11 cellular contexts compared by ENCODE assay signal in the genomic region with DNA sequence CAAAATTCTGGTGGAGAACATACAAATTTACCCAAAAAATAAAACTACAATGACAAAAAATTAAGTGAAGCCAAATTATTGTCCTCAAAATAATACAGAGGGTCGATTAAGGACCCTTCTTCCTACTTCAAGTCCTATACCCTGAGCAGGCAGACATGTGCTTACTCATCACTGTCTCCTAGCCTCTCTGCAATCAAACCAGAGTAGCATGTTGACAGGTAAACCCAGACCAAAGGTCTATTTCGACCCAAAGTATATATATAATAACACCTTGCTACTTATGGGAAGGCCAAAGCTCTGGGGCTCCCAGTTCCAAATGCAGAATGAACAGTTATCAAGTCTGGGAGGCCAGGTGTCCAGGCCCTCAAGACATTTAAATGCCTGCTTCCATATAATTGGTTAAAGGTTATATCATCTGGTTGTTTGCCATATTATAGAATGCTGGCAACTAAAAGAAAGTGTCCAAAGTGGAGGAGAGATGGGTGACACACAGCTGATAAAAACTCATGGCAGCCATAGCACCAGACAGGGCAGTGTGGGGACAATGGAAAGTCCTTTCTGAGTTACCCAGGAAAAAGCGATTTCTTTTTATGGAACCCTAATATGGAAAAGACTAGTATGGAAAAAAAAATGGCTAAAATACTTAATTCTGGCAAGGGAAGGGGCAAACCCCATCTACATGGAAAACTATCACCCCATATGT. TPM values are rescaled to one million over a fixed set of nuclear protein-coding genes. Genes with fewer than 3 reads are reported as not detected.
DNase-seq lines count a peak whose midpoint lies in the region; ATAC-seq and TF ChIP-seq lines count a peak whose summit lies in the region.
"Had no signal": no experiment of that assay in that cellular context is flagged by ENCODE, and none has a peak within 500 bp of the region (broad histone marks: within the 10 kb centered on the region; RNA-seq: fewer than 3 reads in every experiment).

No MANE protein-coding gene starts in this region.

- H3K27me3 ChIP-seq in ACC112 (ENCODE audit: insufficient read depth, low read length) (no peaks in the 10 kb centered on the region), KMS-11 (ENCODE audit: insufficient read depth, low read depth) (no peaks in the 10 kb centered on the region), left lung (no peaks in the 10 kb centered on the region)
- H3K27me3 ChIP-seq: vagina had no signal

- H4K20me1 ChIP-seq in KMS-11 (ENCODE audit: insufficient read depth): peaks cover 11% of the 10 kb centered on the region

- TF ChIP-seq CTCF in KMS-11 (conservative IDR thresholded peaks at IDR 0.05; ENCODE audit: low read depth, low read length) (no peak), left lung (IDR thresholded peaks at IDR 0.05) (no peak)

- H3K36me3 ChIP-seq in ACC112 (ENCODE audit: insufficient read depth, low read length): peaks cover 30% of the 10 kb centered on the region
- H3K36me3 ChIP-seq in KMS-11 (ENCODE audit: insufficient read depth): no peaks in the 10 kb centered on the region; the same call in 1 of the 2 replicates
- H3K36me3 ChIP-seq in left lung: peaks cover 0 to 33% of the 10 kb centered on the region in 2 donors

- H3K4me3 ChIP-seq in ACC112 (ENCODE audit: low read depth, low read length) (no peak overlapping the region), KMS-11 (IDR thresholded peaks at IDR 0.05; ENCODE audit: insufficient read depth, low read depth, low read length) (no peak overlapping the region), left lung (no peak overlapping the region)
- H3K4me3 ChIP-seq: vagina had no signal

- no peak overlapping the region for H2AFZ ChIP-seq in ACC112 (ENCODE audit: low read length, unreplicated experiment)
- H2AFZ ChIP-seq in KMS-11 (ENCODE audit: low read depth): no peak overlapping the region

- DNase-seq in left lung (no peak), A172 (ENCODE audit: low spot score) (no peak), GF-D8 (lab: John Stamatoyannopoulos, UW) (no peak), NCI-H1417 treated with DMSO at 0.1 percent for 48 hours (lab: John Stamatoyannopoulos, UW) (no peak), NCI-H1436 treated with DMSO at 0.1 percent for 48 hours (lab: John Stamatoyannopoulos, UW) (no peak)
- DNase-seq: foreskin melanocyte, NCI-H510A treated with DMSO at 0.1 percent for 48 hours had no signal

- H3K79me2 ChIP-seq in ACC112 (ENCODE audit: control insufficient read depth, insufficient read depth, low read length, unreplicated experiment) (peaks cover 76% of the 10 kb centered on the region), KMS-11 (ENCODE audit: insufficient read depth, low read depth) (peaks cover 48% of the 10 kb centered on the region)

- H3K9me3 ChIP-seq in left lung: no peaks in the 10 kb centered on the region
- H3K9me3 ChIP-seq: vagina had no signal

- no peak overlapping the region for H3K9ac ChIP-seq in KMS-11

- peak overlapping the region; percentile 51 for H3K27ac ChIP-seq in ACC112 (ENCODE audit: low read depth, low read length)
- H3K27ac ChIP-seq in KMS-11: 0 out of 2 replicates have a peak overlapping the region, but pooled peaks have one; percentile 5
- H3K27ac ChIP-seq in left lung: peak overlapping the region; percentile 10 to 81
- H3K27ac ChIP-seq: vagina had no signal

- peak overlapping the region; percentile 3; the same call in 1 of the 2 replicates for H3K4me2 ChIP-seq in KMS-11

- peaks cover 44% of the 10 kb centered on the region for H3K4me1 ChIP-seq in ACC112 (ENCODE audit: control insufficient read depth, insufficient read depth, low read length, unreplicated experiment)
- H3K4me1 ChIP-seq in KMS-11 (ENCODE audit: low read depth, poor library complexity, severe bottlenecking): peaks cover 51% of the 10 kb centered on the region
- peaks cover 45 to 95% of the 10 kb centered on the region in 2 donors for H3K4me1 ChIP-seq in left lung

- intact Hi-C loops in left lung (cut with DNase I): no loop called here

- ATAC-seq in GM18907 (IDR thresholded peaks at IDR 0.05; ENCODE audit: unreplicated experiment): peak; percentile 17
- no peak for ATAC-seq in left lung

RNA-seq across cellular contexts. Expression of a gene that starts 53.6 kb away (rescaled TPM):
- total RNA-seq in left lung: 10 to 100 TPM; 41.0 to 54.6 TPM
- 34.8 and 41.4 TPM in 2 replicates for total RNA-seq in A172 (2014; rRNA removed; shearing (Covaris generic))
